In genomic region chr22:19958083-19959042, GRCh38 we compare ENCODE assay signal across 12 cellular contexts. TPM values are rescaled to one million over a fixed set of nuclear protein-coding genes. Genes with fewer than 3 reads are reported as not detected.
A peak's percentile ranks its signal among the peaks of the same experiment; 100 is the strongest.
DNase-seq lines count a peak whose midpoint lies in the region; ATAC-seq, FAIRE-seq and TF ChIP-seq lines count a peak whose summit lies in the region.
"Had no signal": no experiment of that assay in that cellular context is flagged by ENCODE, and none has a peak within 500 bp of the region (broad histone marks: within the 10 kb centered on the region; RNA-seq: fewer than 3 reads in every experiment).

No MANE protein-coding gene starts in this region.

- H3K27ac Mint-ChIP-seq in Calu3 (ENCODE audit: unreplicated experiment) = peak overlapping the region; percentile 75
- peak overlapping the region; percentile 34 for H3K27ac Mint-ChIP-seq in astrocyte (ENCODE audit: unreplicated experiment)
- no peak overlapping the region for H3K27ac Mint-ChIP-seq in activated CD8-positive, alpha-beta memory T cell treated with anti-CD3 and anti-CD28 coated beads, Interleukin-2, amount 10 ng/mL, durations not matched to agents 7 days and 5 days
- H3K27ac Mint-ChIP-seq: activated naive CD4-positive, alpha-beta T cell treated with anti-CD3 and anti-CD28 coated beads for 36 hours; natural killer cell treated with Interleukin-12 subunit alpha and Interleukin-12 subunit beta and Interleukin-15 and Interleukin-18, amount 100 ng/mL, for 72 hours had no signal

- WGBS in hepatocyte (ENCODE audit: low lambda C conversion rate, missing lambda C conversion rate) = 82% methylated on average over 18 of the region's 19 CpGs

- H3K4me2 ChIP-seq in astrocyte (ENCODE audit: low read length) = peak overlapping the region; percentile 87
- peak overlapping the region; percentile 74 for H3K4me2 ChIP-seq in hepatocyte

- H3K27me3 Mint-ChIP-seq in Calu3 (ENCODE audit: unreplicated experiment) = no peaks in the 10 kb centered on the region
- H3K27me3 Mint-ChIP-seq in astrocyte (ENCODE audit: low read depth, unreplicated experiment) = no peaks in the 10 kb centered on the region
- H3K27me3 Mint-ChIP-seq in activated CD8-positive, alpha-beta memory T cell treated with anti-CD3 and anti-CD28 coated beads, Interleukin-2, amount 10 ng/mL, durations not matched to agents 7 days and 5 days = no peaks in the 10 kb centered on the region
- H3K27me3 Mint-ChIP-seq: natural killer cell treated with Interleukin-12 subunit alpha and Interleukin-12 subunit beta and Interleukin-15 and Interleukin-18, amount 100 ng/mL, for 72 hours had no signal

- no peak overlapping the region for H3K27ac ChIP-seq in astrocyte (ENCODE audit: low read depth, low read length)
- peak overlapping the region; percentile 82 for H3K27ac ChIP-seq in hepatocyte

- H3K27me3 ChIP-seq in astrocyte (ENCODE audit: insufficient read depth, low read length) = no peaks in the 10 kb centered on the region
- H3K27me3 ChIP-seq in hepatocyte = no peaks in the 10 kb centered on the region

- no peak for FAIRE-seq in astrocyte (lab: Jason Lieb, UNC)
- FAIRE-seq: GM12892 had no signal

- H3K9me3 Mint-ChIP-seq in Calu3 (ENCODE audit: low read depth, unreplicated experiment) (no peaks in the 10 kb centered on the region), astrocyte (ENCODE audit: unreplicated experiment) (no peaks in the 10 kb centered on the region)
- H3K9me3 Mint-ChIP-seq in activated CD8-positive, alpha-beta memory T cell treated with anti-CD3 and anti-CD28 coated beads, Interleukin-2, amount 10 ng/mL, durations not matched to agents 7 days and 5 days (ENCODE audit: low read depth) = no peaks in the 10 kb centered on the region
- H3K9me3 Mint-ChIP-seq: activated naive CD4-positive, alpha-beta T cell treated with anti-CD3 and anti-CD28 coated beads for 36 hours; natural killer cell treated with Interleukin-12 subunit alpha and Interleukin-12 subunit beta and Interleukin-15 and Interleukin-18, amount 100 ng/mL, for 72 hours had no signal

- peaks cover 24% of the 10 kb centered on the region for H3K4me1 ChIP-seq in astrocyte (ENCODE audit: insufficient read depth, low read length)
- peaks cover 39% of the 10 kb centered on the region for H3K4me1 ChIP-seq in hepatocyte (ENCODE audit: insufficient read depth)

- H3K36me3 ChIP-seq in astrocyte (ENCODE audit: insufficient read depth, low read length) = no peaks in the 10 kb centered on the region
- H3K36me3 ChIP-seq in hepatocyte (replicated peaks; ENCODE audit: insufficient read depth, low read depth) = no peaks in the 10 kb centered on the region

- H3K4me3 ChIP-seq in astrocyte (ENCODE audit: insufficient read depth, low read depth, low read length) = peak overlapping the region; percentile 44
- no peak overlapping the region for H3K4me3 ChIP-seq in hepatocyte
- peak overlapping the region; percentile 48 for H3K4me3 ChIP-seq in retinal pigment epithelial cell (ENCODE audit: low read length)

- H2AFZ ChIP-seq in astrocyte (ENCODE audit: low read depth, low read length) = peak overlapping the region; percentile 30
- peak overlapping the region; percentile 74 for H2AFZ ChIP-seq in hepatocyte

- H4K20me1 ChIP-seq in astrocyte (ENCODE audit: insufficient read depth, low read length) = peaks cover 66% of the 10 kb centered on the region
- H4K20me1 ChIP-seq in hepatocyte (ENCODE audit: insufficient read depth, poor library complexity, severe bottlenecking) = no peaks in the 10 kb centered on the region

- DNase-seq in Calu3 (no peak), astrocyte (ENCODE audit: low read depth) (peak; percentile 21), hepatocyte (ENCODE audit: low spot score) (no peak), retinal pigment epithelial cell (ENCODE audit: low read depth) (no peak), mucosa of gallbladder (ENCODE audit: low spot score) (no peak), NCI-H2227 treated with DMSO at 0.1 percent for 48 hours (lab: John Stamatoyannopoulos, UW) (no peak), NCI-H1436 (lab: John Stamatoyannopoulos, UW) (no peak)
- DNase-seq in activated CD8-positive, alpha-beta memory T cell treated with anti-CD3 and anti-CD28 coated beads, Interleukin-2, amount 10 ng/mL, durations not matched to agents 7 days and 5 days = no peak
- DNase-seq: activated naive CD4-positive, alpha-beta T cell treated with anti-CD3 and anti-CD28 coated beads for 36 hours; NK-92 treated with Interleukin-12 subunit alpha and Interleukin-12 subunit beta, amount 100 ng/mL, for 24 hours had no signal

- peak overlapping the region; percentile 70 for H3K9ac ChIP-seq in astrocyte (ENCODE audit: low read length)

- no peaks in the 10 kb centered on the region for H3K9me2 ChIP-seq in hepatocyte (replicated peaks; ENCODE audit: insufficient read depth)

- no TSS peak for BruUV-seq in Calu3 (replicated peaks; lab: Mats Ljungman, UMichigan)

- intact Hi-C loops in Calu3 (cut with micrococcal nuclease; ENCODE audit: unreplicated experiment) = no loop called here

- peak overlapping the region; percentile 71 for H3K4me3 Mint-ChIP-seq in Calu3 (ENCODE audit: low read depth, unreplicated experiment)
- H3K4me3 Mint-ChIP-seq in astrocyte (ENCODE audit: unreplicated experiment) = peak overlapping the region; percentile 74
- H3K4me3 Mint-ChIP-seq in activated CD8-positive, alpha-beta memory T cell treated with anti-CD3 and anti-CD28 coated beads, Interleukin-2, amount 10 ng/mL, durations not matched to agents 7 days and 5 days = no peak overlapping the region
- H3K4me3 Mint-ChIP-seq: activated naive CD4-positive, alpha-beta T cell treated with anti-CD3 and anti-CD28 coated beads for 36 hours; natural killer cell treated with Interleukin-12 subunit alpha and Interleukin-12 subunit beta and Interleukin-15 and Interleukin-18, amount 100 ng/mL, for 72 hours had no signal

- H3K36me3 Mint-ChIP-seq in Calu3 (ENCODE audit: insufficient read depth, unreplicated experiment) (peaks cover 57% of the 10 kb centered on the region), astrocyte (ENCODE audit: low read depth, unreplicated experiment) (peaks cover 4% of the 10 kb centered on the region)
- H3K36me3 Mint-ChIP-seq in activated CD8-positive, alpha-beta memory T cell treated with anti-CD3 and anti-CD28 coated beads, Interleukin-2, amount 10 ng/mL, durations not matched to agents 7 days and 5 days = peaks cover 1% of the 10 kb centered on the region
- H3K36me3 Mint-ChIP-seq: natural killer cell treated with Interleukin-12 subunit alpha and Interleukin-12 subunit beta and Interleukin-15 and Interleukin-18, amount 100 ng/mL, for 72 hours had no signal

- no peak for ATAC-seq in activated CD8-positive, alpha-beta memory T cell treated with anti-CD3 and anti-CD28 coated beads, Interleukin-2, amount 10 ng/mL, durations not matched to agents 7 days and 5 days
- ATAC-seq: natural killer cell treated with Interleukin-12 subunit alpha and Interleukin-12 subunit beta and Interleukin-15 and Interleukin-18, amount 100 ng/mL, for 72 hours had no signal

- TF ChIP-seq CTCF in Calu3 (IDR thresholded peaks at IDR 0.05; ENCODE audit: unreplicated experiment) = no peak
- TF ChIP-seq CTCF in astrocyte (IDR thresholded peaks at IDR 0.05; ENCODE audit: insufficient read depth, low read depth, low read length) = no peak
- no peak for TF ChIP-seq CTCF in hepatocyte (IDR thresholded peaks at IDR 0.05; ENCODE audit: poor library complexity)
- TF ChIP-seq CTCF in retinal pigment epithelial cell (conservative IDR thresholded peaks at IDR 0.05; ENCODE audit: low read depth, low read length) = no peak

- H3K9me3 ChIP-seq in astrocyte (ENCODE audit: insufficient read depth, low read depth, low read length) (no peaks in the 10 kb centered on the region), hepatocyte (ENCODE audit: low read depth) (no peaks in the 10 kb centered on the region)

- H3K4me1 Mint-ChIP-seq in Calu3 (ENCODE audit: low read depth, unreplicated experiment) = peaks cover 38% of the 10 kb centered on the region
- H3K4me1 Mint-ChIP-seq in astrocyte (ENCODE audit: low read depth, unreplicated experiment) = peaks cover 13% of the 10 kb centered on the region
- peaks cover 50% of the 10 kb centered on the region for H3K4me1 Mint-ChIP-seq in activated CD8-positive, alpha-beta memory T cell treated with anti-CD3 and anti-CD28 coated beads, Interleukin-2, amount 10 ng/mL, durations not matched to agents 7 days and 5 days

- H3K79me2 ChIP-seq in astrocyte (ENCODE audit: insufficient read depth, low read length) (peaks cover 7% of the 10 kb centered on the region), hepatocyte (no peaks in the 10 kb centered on the region)

- CTCF ChIA-PET in Calu3 (lab: Charles Lee) = interaction anchor here (0.7 to 0.9 kb wide), 2 partner anchors 10 to 128 kb away, joined by 3 to 4 read pairs; no protein-coding TSS in a partner anchor
- CTCF ChIA-PET in activated CD8-positive, alpha-beta memory T cell treated with anti-CD3 and anti-CD28 coated beads, Interleukin-2, amount 10 ng/mL, durations not matched to agents 7 days and 5 days (lab: Charles Lee) = interaction anchor here (0.6 to 1.1 kb wide), 4 partner anchors 8 to 17 kb away, joined by 3 read pairs; no protein-coding TSS in a partner anchor

RNA-seq across cellular contexts. Expression of gene TXNRD2, which starts 16.7 kb away (rescaled TPM):
- total RNA-seq in Calu3 (2022) (33.7 and 36.3 TPM in 2 replicates), astrocyte (19.8 and 25.7 TPM in 2 replicates), hepatocyte (0.60 TPM in 1 of 2 replicates, not detected in the other), mucosa of gallbladder (26.9 TPM)
- polyA plus RNA-seq in hepatocyte = 1.6 and 2.1 TPM in 2 replicates
- 10 to 100 TPM; 20.5 to 23.1 TPM for total RNA-seq in activated CD8-positive, alpha-beta memory T cell treated with anti-CD3 and anti-CD28 coated beads, Interleukin-2, amount 10 ng/mL, durations not matched to agents 7 days and 5 days

RNA-seq across cellular contexts. Expression of gene COMT, which starts 16.8 kb away (rescaled TPM):
- total RNA-seq in Calu3 (2022) (165 and 170 TPM in 2 replicates), astrocyte (116 and 120 TPM in 2 replicates), hepatocyte (74.5 and 78.2 TPM in 2 replicates), mucosa of gallbladder (214 TPM)
- polyA plus RNA-seq in hepatocyte = 129 and 153 TPM in 2 replicates
- total RNA-seq in activated CD8-positive, alpha-beta memory T cell treated with anti-CD3 and anti-CD28 coated beads, Interleukin-2, amount 10 ng/mL, durations not matched to agents 7 days and 5 days = 10 to 100 TPM; 92.6 to 95.3 TPM

RNA-seq across cellular contexts. Expression of gene ARVCF, which starts 58.3 kb away (rescaled TPM):
- total RNA-seq in Calu3 (2022) = 19.7 and 21.7 TPM in 2 replicates
- 11.0 and 17.9 TPM in 2 replicates for total RNA-seq in astrocyte
- 21.6 and 32.5 TPM in 2 replicates for total RNA-seq in hepatocyte
- polyA plus RNA-seq in hepatocyte = 23.8 and 25.8 TPM in 2 replicates
- under 1 TPM; 0.50 to 0.70 TPM for total RNA-seq in activated CD8-positive, alpha-beta memory T cell treated with anti-CD3 and anti-CD28 coated beads, Interleukin-2, amount 10 ng/mL, durations not matched to agents 7 days and 5 days
- 44.3 TPM for total RNA-seq in mucosa of gallbladder

Comparison
In these comparisons a context has a peak if more than half of its experiments do, and no peak if none do; other contexts are left out.
1. RNA of gene TXNRD2, which starts 16.7 kb away (total RNA-seq): 33.7 to 36.3 TPM in Calu3, 26.9 TPM in mucosa of gallbladder (single experiment), 19.8 to 25.7 TPM in astrocyte and 20.5 to 23.1 TPM in activated CD8-positive, alpha-beta memory T cell treated with anti-CD3 and anti-CD28 coated beads, Interleukin-2, amount 10 ng/mL, durations not matched to agents 7 days and 5 days; 0.60 TPM in hepatocyte; every median in the first group is over 10 times any median in the second.